1 cellular context compared by ENCODE assay signal in genomic region chr1:228015276-228016180, GRCh38.
TF ChIP-seq lines count a peak whose summit lies in the region.

No MANE protein-coding gene starts in this region.

TF ChIP-seq in HepG2, 621 proteins besides CTCF, POLR2A, EP300 and RAD21 (continued from another document):
- TF ChIP-seq FLYWCH1 (CRISPR knock-in tag; IDR thresholded peaks at IDR 0.05) = no peak
